Comparison of ENCODE assay signal across 23 cellular contexts in the genomic region with DNA sequence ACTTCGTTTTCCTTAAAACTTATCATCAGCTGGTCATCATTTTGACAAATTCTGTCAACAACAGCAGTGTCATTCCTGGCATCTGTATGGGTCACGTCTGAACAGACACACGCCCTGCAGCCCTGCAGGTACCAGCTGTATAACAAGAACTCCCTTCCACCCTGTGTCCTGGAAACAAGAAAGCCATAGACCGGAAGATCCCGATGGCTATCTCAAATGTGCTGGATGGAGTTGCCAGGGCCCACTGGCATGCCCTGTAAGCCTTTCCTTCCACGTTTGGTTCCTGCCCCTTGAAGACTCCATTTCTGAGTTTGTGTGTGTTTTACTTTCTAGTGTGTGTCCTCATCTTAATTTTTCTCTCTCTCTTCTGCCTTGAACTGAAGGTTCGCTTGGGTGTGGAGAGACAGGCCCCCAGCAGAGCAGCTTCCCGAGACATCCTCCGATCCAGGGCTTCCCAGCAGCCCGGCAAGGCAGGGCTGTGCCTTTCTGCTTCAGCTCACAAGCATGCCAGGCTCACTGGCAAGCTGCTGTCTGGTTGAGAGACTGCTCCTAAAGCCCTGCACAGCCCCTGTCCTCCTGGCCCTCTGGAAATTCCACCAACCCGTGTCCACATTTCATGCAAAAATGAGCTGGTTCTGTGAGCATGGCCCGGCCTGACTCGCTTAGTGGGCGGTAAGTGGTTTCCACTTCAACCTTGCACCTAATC. TPM values are rescaled to one million over a fixed set of nuclear protein-coding genes. Genes with fewer than 3 reads are reported as not detected.
DNase-seq lines count a peak whose midpoint lies in the region; ATAC-seq and TF ChIP-seq lines count a peak whose summit lies in the region.
"Had no signal": no experiment of that assay in that cellular context is flagged by ENCODE, and none has a peak within 500 bp of the region (broad histone marks: within the 10 kb centered on the region; RNA-seq: fewer than 3 reads in every experiment).

No MANE protein-coding gene starts in this region.

- H3K36me3 ChIP-seq in PC-3 (ENCODE audit: low read depth, low read length): no peaks in the 10 kb centered on the region

- H3K27me3 Mint-ChIP-seq in activated CD8-positive, alpha-beta memory T cell treated with anti-CD3 and anti-CD28 coated beads, Interleukin-2, amount 10 ng/mL, durations not matched to agents 7 days and 5 days: peaks cover 19% of the 10 kb centered on the region
- peaks cover 9% of the 10 kb centered on the region for H3K27me3 Mint-ChIP-seq in type B pancreatic cell

- H3K9me3 ChIP-seq in PC-3 (ENCODE audit: low read length): no peaks in the 10 kb centered on the region
- H3K9me3 ChIP-seq: gastrocnemius medialis, left lung, suprapubic skin had no signal

- no peaks in the 10 kb centered on the region for H3F3A ChIP-seq in PC-3 (ENCODE audit: low read length, unreplicated experiment)

- CTCF ChIA-PET in activated CD8-positive, alpha-beta memory T cell treated with anti-CD3 and anti-CD28 coated beads, Interleukin-2, amount 10 ng/mL, durations not matched to agents 7 days and 5 days (lab: Charles Lee): interaction anchor here (1.2 to 1.8 kb wide), 4 partner anchors 12 to 56 kb away, joined by 3 to 7 read pairs (median 4); no protein-coding TSS in a partner anchor
- CTCF ChIA-PET in PC-3 (lab: Charles Lee): no interaction called here

- no peak for ATAC-seq in activated CD8-positive, alpha-beta memory T cell treated with anti-CD3 and anti-CD28 coated beads, Interleukin-2, amount 10 ng/mL, durations not matched to agents 7 days and 5 days
- no peak for ATAC-seq in left lobe of liver
- no peak for ATAC-seq in PC-3
- ATAC-seq: gastrocnemius medialis, left lung, T-cell had no signal

- H3K4me1 Mint-ChIP-seq in activated CD8-positive, alpha-beta memory T cell treated with anti-CD3 and anti-CD28 coated beads, Interleukin-2, amount 10 ng/mL, durations not matched to agents 7 days and 5 days: peaks cover 28% of the 10 kb centered on the region
- H3K4me1 Mint-ChIP-seq in type B pancreatic cell (ENCODE audit: unreplicated experiment): peaks cover 6% of the 10 kb centered on the region

- peaks cover 3% of the 10 kb centered on the region; the same call in 1 of the 2 replicates for H3K4me1 ChIP-seq in PC-3 (ENCODE audit: insufficient read depth, low read length)
- H3K4me1 ChIP-seq: gastrocnemius medialis, suprapubic skin had no signal

- H3K36me3 Mint-ChIP-seq in activated CD8-positive, alpha-beta memory T cell treated with anti-CD3 and anti-CD28 coated beads, Interleukin-2, amount 10 ng/mL, durations not matched to agents 7 days and 5 days: peaks cover 1% of the 10 kb centered on the region
- H3K36me3 Mint-ChIP-seq in type B pancreatic cell: no peaks in the 10 kb centered on the region

- no peaks in the 10 kb centered on the region for H3K27me3 ChIP-seq in PC-3 (ENCODE audit: low read length)

- no peaks in the 10 kb centered on the region for H3K9me2 ChIP-seq in PC-3 (replicated peaks; ENCODE audit: low read length)

- TF ChIP-seq CTCF in type B pancreatic cell (conservative IDR thresholded peaks at IDR 0.05) (no peak), PC-3 (conservative IDR thresholded peaks at IDR 0.05; ENCODE audit: low read depth, low read length) (no peak)

- no peaks in the 10 kb centered on the region for H3K79me2 ChIP-seq in PC-3 (ENCODE audit: low read length)

- intact Hi-C loops in PC-3 (cut with micrococcal nuclease): no loop called here

- no peak overlapping the region for H3K4me2 ChIP-seq in PC-3 (ENCODE audit: low read length)

- no TSS peak for BruUV-seq in PC-3 (replicated peaks; lab: Mats Ljungman, UMichigan)

- no peak overlapping the region for H3K27ac Mint-ChIP-seq in activated CD8-positive, alpha-beta memory T cell treated with anti-CD3 and anti-CD28 coated beads, Interleukin-2, amount 10 ng/mL, durations not matched to agents 7 days and 5 days
- H3K27ac Mint-ChIP-seq in type B pancreatic cell: peak overlapping the region; percentile 34
- H3K27ac Mint-ChIP-seq: activated CD4-positive, alpha-beta T cell treated with anti-CD3 and anti-CD28 coated beads, Interleukin-2, amount 10 ng/mL, durations not matched to agents 7 days and 5 days; CD14-positive monocyte; T-cell had no signal

- H4K20me1 ChIP-seq in PC-3 (ENCODE audit: low read length): no peaks in the 10 kb centered on the region

- POLR2A ChIA-PET in PC-3 (lab: Charles Lee; ENCODE audit: unreplicated experiment): interaction anchor here (0.6 kb wide), 1 partner anchor 83 kb away, joined by 3 read pairs; no protein-coding TSS in a partner anchor

- H3K4me3 Mint-ChIP-seq in activated CD8-positive, alpha-beta memory T cell treated with anti-CD3 and anti-CD28 coated beads, Interleukin-2, amount 10 ng/mL, durations not matched to agents 7 days and 5 days: no peak overlapping the region
- no peak overlapping the region for H3K4me3 Mint-ChIP-seq in type B pancreatic cell
- H3K4me3 Mint-ChIP-seq: activated CD4-positive, alpha-beta T cell treated with anti-CD3 and anti-CD28 coated beads, Interleukin-2, amount 10 ng/mL, durations not matched to agents 7 days and 5 days; CD14-positive monocyte; T-cell had no signal

- no peaks in the 10 kb centered on the region for H3K9me3 Mint-ChIP-seq in activated CD8-positive, alpha-beta memory T cell treated with anti-CD3 and anti-CD28 coated beads, Interleukin-2, amount 10 ng/mL, durations not matched to agents 7 days and 5 days (ENCODE audit: low read depth)
- no peaks in the 10 kb centered on the region for H3K9me3 Mint-ChIP-seq in type B pancreatic cell
- H3K9me3 Mint-ChIP-seq: activated CD4-positive, alpha-beta T cell treated with anti-CD3 and anti-CD28 coated beads, Interleukin-2, amount 10 ng/mL, durations not matched to agents 7 days and 5 days had no signal

- H2AFZ ChIP-seq in PC-3 (ENCODE audit: low read length): no peak overlapping the region

- no peak overlapping the region for H3K27ac ChIP-seq in PC-3 (ENCODE audit: low read length)
- H3K27ac ChIP-seq: gastrocnemius medialis, left lung, suprapubic skin had no signal

- DNase-seq in activated CD8-positive, alpha-beta memory T cell treated with anti-CD3 and anti-CD28 coated beads, Interleukin-2, amount 10 ng/mL, durations not matched to agents 7 days and 5 days: peak; percentile 26
- DNase-seq in activated CD8-positive, alpha-beta memory T cell treated with anti-CD3 and anti-CD28 coated beads, Interleukin-2, amount 50 U/mL, for 48 hours: no peak
- DNase-seq in NCI-H526 treated with DMSO at 0.1 percent for 48 hours (lab: John Stamatoyannopoulos, UW): peak; percentile 65
- peak; percentile 21 for DNase-seq in left lobe of liver (ENCODE audit: low spot score)
- DNase-seq in type B pancreatic cell (ENCODE audit: extremely low spot score, unreplicated experiment): no peak
- DNase-seq in PC-3: no peak
- no peak for DNase-seq in SKM-1 treated with dmso at 0.1 percent for 144 hours (lab: John Stamatoyannopoulos, UW; ENCODE audit: unreplicated experiment)
- DNase-seq in NCI-H1092 (lab: John Stamatoyannopoulos, UW): no peak
- DNase-seq: ACHN; activated CD4-positive, alpha-beta T cell treated with anti-CD3 and anti-CD28 coated beads, Interleukin-2, amount 10 ng/mL, durations not matched to agents 7 days and 5 days; activated CD8-positive, alpha-beta memory T cell treated with anti-CD3 and anti-CD28 coated beads, Interleukin-2, amount 50 U/mL, for 4 hours; activated naive CD4-positive, alpha-beta T cell; amygdala; central memory CD4-positive, alpha-beta T cell; DND-41; gastrocnemius medialis; KG1; left lung; NCI-H1092 treated with DMSO at 0.1 percent for 48 hours; NCI-H2227 treated with DMSO at 0.1 percent for 48 hours; T-cell had no signal

- no peak overlapping the region for H3K4me3 ChIP-seq in PC-3 (ENCODE audit: low read length)
- H3K4me3 ChIP-seq: gastrocnemius medialis, left lung, suprapubic skin had no signal

- no peak overlapping the region for H3K9ac ChIP-seq in PC-3 (ENCODE audit: low read length)

RNA-seq across cellular contexts. Expression of a gene that starts 8.7 kb away (rescaled TPM):
- total RNA-seq in activated CD8-positive, alpha-beta memory T cell treated with anti-CD3 and anti-CD28 coated beads, Interleukin-2, amount 10 ng/mL, durations not matched to agents 7 days and 5 days: not detected
- total RNA-seq in left lobe of liver (not detected), type B pancreatic cell (ENCODE audit: low replicate concordance) (not detected in 2 replicates), PC-3 (2014; rRNA removed) (not detected in 2 replicates)
- total RNA-seq: activated CD4-positive, alpha-beta T cell treated with anti-CD3 and anti-CD28 coated beads, Interleukin-2, amount 10 ng/mL, durations not matched to agents 7 days and 5 days; gastrocnemius medialis; left lung; suprapubic skin; T-cell had no signal

RNA-seq across cellular contexts. Expression of a gene that starts 27.3 kb away (rescaled TPM):
- total RNA-seq in activated CD8-positive, alpha-beta memory T cell treated with anti-CD3 and anti-CD28 coated beads, Interleukin-2, amount 10 ng/mL, durations not matched to agents 7 days and 5 days: not detected
- 0.48 TPM for total RNA-seq in left lobe of liver
- total RNA-seq in type B pancreatic cell (ENCODE audit: low replicate concordance): 0.29 and 8.2 TPM in 2 replicates
- total RNA-seq in PC-3 (2014; rRNA removed): 0.11 TPM in 1 of 2 replicates, not detected in the other
- total RNA-seq: activated CD4-positive, alpha-beta T cell treated with anti-CD3 and anti-CD28 coated beads, Interleukin-2, amount 10 ng/mL, durations not matched to agents 7 days and 5 days; T-cell had no signal

RNA-seq across cellular contexts. Expression of a gene that starts 57.9 kb away (rescaled TPM):
- total RNA-seq in activated CD8-positive, alpha-beta memory T cell treated with anti-CD3 and anti-CD28 coated beads, Interleukin-2, amount 10 ng/mL, durations not matched to agents 7 days and 5 days: not detected
- 5.9 TPM for total RNA-seq in left lobe of liver
- not detected in 2 replicates for total RNA-seq in type B pancreatic cell (ENCODE audit: low replicate concordance)
- not detected in 2 replicates for total RNA-seq in PC-3 (2014; rRNA removed)
- total RNA-seq: activated CD4-positive, alpha-beta T cell treated with anti-CD3 and anti-CD28 coated beads, Interleukin-2, amount 10 ng/mL, durations not matched to agents 7 days and 5 days had no signal

Comparison
In these comparisons a context has a peak if more than half of its experiments do, and no peak if none do; other contexts are left out.
1. DNase-seq: peak in activated CD8-positive, alpha-beta memory T cell treated with anti-CD3 and anti-CD28 coated beads, Interleukin-2, amount 10 ng/mL, durations not matched to agents 7 days and 5 days (single experiment), NCI-H526 treated with DMSO at 0.1 percent for 48 hours (single experiment) and left lobe of liver (single experiment); none in activated CD8-positive, alpha-beta memory T cell treated with anti-CD3 and anti-CD28 coated beads, Interleukin-2, amount 50 U/mL, for 48 hours (single experiment), type B pancreatic cell (single experiment), PC-3 (single experiment), SKM-1 treated with dmso at 0.1 percent for 144 hours (single experiment) and NCI-H1092 (single experiment).